11 cellular contexts compared by ENCODE assay signal in the genomic region with DNA sequence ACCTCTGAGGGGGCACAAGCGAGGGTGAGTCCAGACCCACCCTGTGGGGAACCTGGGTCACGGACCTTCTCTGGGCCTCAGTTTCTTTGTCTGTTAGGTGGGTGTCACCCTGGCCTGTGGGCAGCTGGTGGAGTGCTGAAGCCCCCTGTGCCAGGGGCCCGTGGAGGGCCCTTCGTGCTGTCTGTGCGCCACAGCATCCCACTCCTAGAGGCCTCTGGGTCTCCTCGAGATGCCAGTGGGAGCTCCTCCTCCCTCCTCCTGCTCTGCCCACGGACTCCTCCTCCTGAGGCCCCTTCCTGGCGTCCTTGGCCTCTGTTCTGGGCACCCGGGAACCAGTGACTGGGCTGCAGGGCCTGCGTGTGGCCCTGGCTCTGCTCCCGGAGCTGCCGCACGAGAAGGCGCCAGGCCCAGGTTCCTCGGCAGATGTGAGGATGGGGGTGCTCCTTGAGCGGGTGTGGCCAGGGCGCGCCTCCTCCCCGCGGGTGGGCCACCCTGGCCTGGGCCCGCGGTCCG. TPM values are rescaled to one million over a fixed set of nuclear protein-coding genes. Genes with fewer than 3 reads are reported as not detected.
A peak's percentile ranks its signal among the peaks of the same experiment; 100 is the strongest.
DNase-seq lines count a peak whose midpoint lies in the region; ATAC-seq and TF ChIP-seq lines count a peak whose summit lies in the region.
"Had no signal": no experiment of that assay in that cellular context is flagged by ENCODE, and none has a peak within 500 bp of the region (broad histone marks: within the 10 kb centered on the region; RNA-seq: fewer than 3 reads in every experiment).

No MANE protein-coding gene starts in this region.

- H3K27me3 ChIP-seq in OCI-LY1 (ENCODE audit: insufficient read depth, low read length), result no peaks in the 10 kb centered on the region
- no peaks in the 10 kb centered on the region for H3K27me3 ChIP-seq in esophagus (ENCODE audit: control insufficient read depth in 1 of 2, insufficient read depth in 2 of 2, low read length in 2 of 2)

- in situ Hi-C loops in GM13976 (cut with MboI; ENCODE audit: low sequenced_read_pairs, unreplicated experiment), result no loop called here

- H3K36me3 Mint-ChIP-seq in type B pancreatic cell, result no peaks in the 10 kb centered on the region
- H3K36me3 Mint-ChIP-seq: stimulated activated naive B cell treated with anti-CD40 and anti-IgM and Interleukin-4, amounts not matched to agents 10 μg/mL and 1 μg/mL and 100 μg/mL, for 72 hours had no signal

- H3K4me3 Mint-ChIP-seq in type B pancreatic cell, result no peak overlapping the region

- no peaks in the 10 kb centered on the region for H4K20me1 ChIP-seq in OCI-LY1 (ENCODE audit: insufficient read depth, low read length)

- H3K4me3 ChIP-seq in OCI-LY1 (ENCODE audit: low read depth, low read length, poor library complexity, severe bottlenecking), result no peak overlapping the region
- H3K4me3 ChIP-seq in esophagus (ENCODE audit: low read depth in 1 of 2, low read length in 2 of 2), result peak overlapping the region; percentile 51 to 55
- H3K4me3 ChIP-seq in skeletal muscle cell (ENCODE audit: low read depth, low read length), result peak overlapping the region; percentile 48

- H3K9me2 ChIP-seq in OCI-LY1 (ENCODE audit: low read depth, low read length), result no peaks in the 10 kb centered on the region

- H3K4me1 Mint-ChIP-seq in type B pancreatic cell (ENCODE audit: unreplicated experiment), result no peaks in the 10 kb centered on the region

- no peaks in the 10 kb centered on the region for H3K36me3 ChIP-seq in OCI-LY1 (ENCODE audit: insufficient read depth, low read length)
- no peaks in the 10 kb centered on the region for H3K36me3 ChIP-seq in esophagus (ENCODE audit: control insufficient read depth in 2 of 2, insufficient read depth in 2 of 2, low read length in 1 of 2)

- no peak overlapping the region for H3K27ac Mint-ChIP-seq in type B pancreatic cell

- H3K9me3 ChIP-seq in OCI-LY1 (ENCODE audit: low read length) (no peaks in the 10 kb centered on the region), esophagus (ENCODE audit: control insufficient read depth in 2 of 2, insufficient read depth in 1 of 2, low read depth in 1 of 2, low read length in 1 of 2) (no peaks in the 10 kb centered on the region)

- H3K27ac ChIP-seq in OCI-LY1 (ENCODE audit: low read depth, low read length, poor library complexity, severe bottlenecking) (no peak overlapping the region), esophagus (ENCODE audit: low read depth in 2 of 2, low read length in 1 of 2) (no peak overlapping the region)

- DNase-seq in GM13976 (ENCODE audit: low spot score), result peak; percentile 32
- DNase-seq in skeletal muscle cell (ENCODE audit: low read depth), result no peak
- DNase-seq in activated CD4-positive, alpha-beta T cell treated with anti-CD3 and anti-CD28 coated beads, Interleukin-2, amount 50 U/mL, for 4 hours, result no peak
- DNase-seq in type B pancreatic cell (ENCODE audit: extremely low spot score, unreplicated experiment), result no peak
- DNase-seq: amniotic stem cell; NCI-H1417 treated with DMSO at 0.1 percent for 48 hours; NK-92 treated with Interleukin-12 subunit alpha and Interleukin-12 subunit beta, amount 100 ng/mL, for 24 hours had no signal

- H3K79me2 ChIP-seq in OCI-LY1 (ENCODE audit: insufficient read depth, low read length), result no peaks in the 10 kb centered on the region

- no peak overlapping the region for H2AFZ ChIP-seq in OCI-LY1 (ENCODE audit: low read length)

- 35 to 43% methylated on average over 23 of the region's 23 CpGs for WGBS in esophagus, 2 donors

- no peaks in the 10 kb centered on the region for H3K27me3 Mint-ChIP-seq in type B pancreatic cell

- H3K4me2 ChIP-seq in OCI-LY1 (ENCODE audit: low read length), result peak overlapping the region; percentile 62

- TF ChIP-seq CTCF in GM13976 (IDR thresholded peaks at IDR 0.05; ENCODE audit: borderline replicate concordance, control extremely low read depth, extremely low read depth, insufficient read depth, missing control alignments) (no peak), OCI-LY1 (IDR thresholded peaks at IDR 0.05; ENCODE audit: low read length) (no peak), type B pancreatic cell (conservative IDR thresholded peaks at IDR 0.05) (no peak)

- H3F3A ChIP-seq in OCI-LY1 (ENCODE audit: insufficient read depth, low read length), result no peaks in the 10 kb centered on the region

- H3K4me1 ChIP-seq in OCI-LY1 (ENCODE audit: insufficient read depth, low read length, severe bottlenecking), result peaks cover 3% of the 10 kb centered on the region
- peaks cover 10 to 15% of the 10 kb centered on the region in 2 donors for H3K4me1 ChIP-seq in esophagus (ENCODE audit: control insufficient read depth in 2 of 2, insufficient read depth in 2 of 2, low read length in 1 of 2)

- H3K9me3 Mint-ChIP-seq in type B pancreatic cell, result no peaks in the 10 kb centered on the region

- ATAC-seq in HG02840 (IDR thresholded peaks at IDR 0.05; ENCODE audit: low FRiP score, unreplicated experiment), result no peak

- H3K9ac ChIP-seq in OCI-LY1 (ENCODE audit: low read length), result no peak overlapping the region

RNA-seq across cellular contexts. Expression of gene NEU4, which starts 6.1 kb away (rescaled TPM):
- polyA plus RNA-seq in esophagus, result under 1 TPM in 1 of 2 donors, not detected in 1; 0.04 TPM
- 0.19 and 0.51 TPM in 2 replicates for total RNA-seq in type B pancreatic cell (ENCODE audit: low replicate concordance)

RNA-seq across cellular contexts. Expression of gene GAL3ST2, which starts 26.2 kb away (rescaled TPM):
- polyA plus RNA-seq in esophagus, result under 1 TPM; 0.02 to 0.10 TPM
- total RNA-seq in type B pancreatic cell (ENCODE audit: low replicate concordance), result 0.19 and 0.29 TPM in 2 replicates

RNA-seq across cellular contexts. Expression of gene PDCD1, which starts 55.8 kb away (rescaled TPM):
- under 1 TPM; 0.54 to 0.73 TPM for polyA plus RNA-seq in esophagus
- total RNA-seq in type B pancreatic cell (ENCODE audit: low replicate concordance), result not detected in 2 replicates
